8 cellular contexts compared by ENCODE assay signal in the genomic region with DNA sequence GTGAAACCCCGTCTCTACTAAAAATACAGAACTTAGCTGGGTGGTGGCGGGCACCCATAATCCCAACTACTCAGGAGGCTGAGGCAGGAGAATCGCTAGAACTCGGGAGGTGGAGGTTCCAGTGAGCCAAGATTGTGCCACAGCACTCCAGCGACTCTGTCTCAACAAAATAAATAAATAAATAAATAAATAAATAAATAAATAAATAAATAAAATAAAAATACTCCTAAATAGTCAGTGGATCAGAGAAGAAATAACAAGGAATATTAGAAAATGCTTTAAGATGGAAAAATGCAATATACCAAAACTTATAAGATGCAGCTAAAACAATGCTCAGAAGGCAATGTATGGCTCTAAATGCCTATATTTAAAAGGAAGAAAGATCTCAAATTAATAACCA.
"Had no signal": no experiment of that assay in that cellular context is flagged by ENCODE, and none has a peak within 500 bp of the region (broad histone marks: within the 10 kb centered on the region; RNA-seq: fewer than 3 reads in every experiment).

No MANE protein-coding gene starts in this region.

- ATAC-seq: GM12878 had no signal

- DNase-seq: GDM1, GF-D8 had no signal

- FAIRE-seq: G401.6, GM12878, GM12891, GM12892, GM18507, GM19239 had no signal

- H3K4me3 ChIP-seq: GM12878 had no signal
